In genomic region chr3:196995646-196996355, GRCh38 we compare ENCODE assay signal across 16 cellular contexts. TPM values are rescaled to one million over a fixed set of nuclear protein-coding genes. Genes with fewer than 3 reads are reported as not detected.
DNase-seq lines count a peak whose midpoint lies in the region; ATAC-seq lines count a peak whose summit lies in the region.
"Had no signal": no experiment of that assay in that cellular context is flagged by ENCODE, and none has a peak within 500 bp of the region (broad histone marks: within the 10 kb centered on the region; RNA-seq: fewer than 3 reads in every experiment).

No MANE protein-coding gene starts in this region.

- ATAC-seq in GM19395 (IDR thresholded peaks at IDR 0.05; ENCODE audit: unreplicated experiment) (no peak), GM18502 (IDR thresholded peaks at IDR 0.05; ENCODE audit: poor library complexity, unreplicated experiment) (no peak)
- ATAC-seq: SK-N-SH treated with all-trans-retinoic acid at 6 μM for 48 hours had no signal

- no peaks in the 10 kb centered on the region for H3K36me3 ChIP-seq in BLaER1 treated with 17β-estradiol and CSF1 and Interleukin-3, amounts not matched to agents 10 nM and 100 nM
- H3K36me3 ChIP-seq in neuronal stem cell (replicated peaks in 1 of 2; ENCODE audit: control insufficient read depth in 2 of 2, insufficient read depth in 2 of 2, low read length in 2 of 2): no peaks in the 10 kb centered on the region
- H3K36me3 ChIP-seq: adrenal gland, neutrophil, upper lobe of left lung had no signal

- H2BK5ac ChIP-seq in neuronal stem cell (ENCODE audit: low read length): no peak overlapping the region

- no peaks in the 10 kb centered on the region for H4K20me1 ChIP-seq in BLaER1 treated with 17β-estradiol and CSF1 and Interleukin-3, amounts not matched to agents 10 nM and 100 nM

- no peak overlapping the region for H4K8ac ChIP-seq in neuronal stem cell (ENCODE audit: low read depth, low read length)

- H3K79me1 ChIP-seq in neuronal stem cell (ENCODE audit: low read depth, low read length): peaks cover 4% of the 10 kb centered on the region

- no peak overlapping the region for H3K4ac ChIP-seq in neuronal stem cell (ENCODE audit: low read length)

- H3K4me2 ChIP-seq in BLaER1 treated with 17β-estradiol and CSF1 and Interleukin-3, amounts not matched to agents 10 nM and 100 nM: peak overlapping the region in 9 of 11 experiments; percentile 34 to 79 (median 67); a peak in 17 of 22 replicates
- H3K4me2 ChIP-seq in neuronal stem cell (ENCODE audit: insufficient read depth, low read length, poor library complexity, severe bottlenecking): no peak overlapping the region

- H2BK120ac ChIP-seq in neuronal stem cell (ENCODE audit: low read depth, low read length): no peak overlapping the region

- H2AFZ ChIP-seq in neuronal stem cell (ENCODE audit: low read length): peak overlapping the region; percentile 32

- H3K9ac ChIP-seq in BLaER1 treated with 17β-estradiol and CSF1 and Interleukin-3, amounts not matched to agents 10 nM and 100 nM: peak overlapping the region in 4 of 11 experiments; percentile 5 to 46 (median 26); a peak in 4 of 22 replicates
- H3K9ac ChIP-seq in neuronal stem cell (ENCODE audit: low read depth, low read length, poor library complexity): no peak overlapping the region

- H3K18ac ChIP-seq in neuronal stem cell (ENCODE audit: low read length): no peak overlapping the region

- H2AK5ac ChIP-seq in neuronal stem cell (ENCODE audit: low read depth, low read length): no peak overlapping the region

- no peak overlapping the region for H3K4me3 ChIP-seq in BLaER1 treated with 17β-estradiol and CSF1 and Interleukin-3, amounts not matched to agents 10 nM and 100 nM
- peak overlapping the region; percentile 25 for H3K4me3 ChIP-seq in Jurkat, Clone E6-1 (ENCODE audit: low read length)
- no peak overlapping the region for H3K4me3 ChIP-seq in neuronal stem cell (ENCODE audit: low read length in 2 of 2)
- H3K4me3 ChIP-seq: adrenal gland, upper lobe of left lung had no signal

- no peak overlapping the region for H2BK12ac ChIP-seq in neuronal stem cell (ENCODE audit: low read length)

- H4K91ac ChIP-seq in neuronal stem cell (ENCODE audit: low read depth, low read length, poor library complexity): no peak overlapping the region

- no CpG with 5 or more reads among the region's 14 CpGs for WGBS in neuronal stem cell (ENCODE audit: extremely low coverage in 2 of 2, insufficient read length in 2 of 2, insufficient replicate concordance in 1 of 2), 2 donors

- H3K27ac ChIP-seq in BLaER1 treated with 17β-estradiol and CSF1 and Interleukin-3, amounts not matched to agents 10 nM and 100 nM: peak overlapping the region in 2 of 11 experiments; percentile 23 to 44; a peak in 3 of 22 replicates
- no peak overlapping the region for H3K27ac ChIP-seq in neuronal stem cell (replicated peaks; ENCODE audit: low read length)
- H3K27ac ChIP-seq: adrenal gland, neutrophil, upper lobe of left lung had no signal

- peaks cover 14 to 47% (median 33%) of the 10 kb centered on the region in 10 experiments; a peak in 18 of 20 replicates for H3K4me1 ChIP-seq in BLaER1 treated with 17β-estradiol and CSF1 and Interleukin-3, amounts not matched to agents 10 nM and 100 nM
- peaks cover 4 to 6% of the 10 kb centered on the region in 2 donors for H3K4me1 ChIP-seq in neuronal stem cell (ENCODE audit: control insufficient read depth in 2 of 2, insufficient read depth in 1 of 2, low read depth in 1 of 2, low read length in 2 of 2)
- H3K4me1 ChIP-seq: adrenal gland, upper lobe of left lung had no signal

- peak; percentile 92 for DNase-seq in Jurkat, Clone E6-1 (ENCODE audit: low read depth, low spot score)
- peak; percentile 15 for DNase-seq in RKO (ENCODE audit: low spot score)
- no peak for DNase-seq in neuronal stem cell (ENCODE audit: low spot score)
- no peak for DNase-seq in stimulated activated naive CD4-positive, alpha-beta T cell treated with Interleukin-2 at 50 U/mL for 16 hours (lab: John Stamatoyannopoulos, UW)
- DNase-seq in NCI-H1930 (lab: John Stamatoyannopoulos, UW): no peak
- DNase-seq: adrenal gland; cortex of kidney; NCI-H1417 treated with DMSO at 0.1 percent for 48 hours; stimulated activated CD4-positive, alpha-beta T cell treated with anti-CD3 and anti-CD28 coated beads, Interleukin-15, amount 100 ng/mL, for 24 hours; upper lobe of left lung had no signal

- H3K9me3 ChIP-seq in BLaER1 treated with 17β-estradiol and CSF1 and Interleukin-3, amounts not matched to agents 10 nM and 100 nM (replicated peaks in 1 of 11): peaks cover 0 to 13% (median 0%) of the 10 kb centered on the region in 11 experiments; a peak in 4 of 22 replicates
- H3K9me3 ChIP-seq in neuronal stem cell (replicated peaks in 1 of 2; ENCODE audit: control insufficient read depth in 2 of 2, insufficient read depth in 1 of 2, low read depth in 1 of 2, low read length in 2 of 2): peaks cover 0 to 4% of the 10 kb centered on the region in 2 donors
- H3K9me3 ChIP-seq: adrenal gland, neutrophil, upper lobe of left lung had no signal

- no peak overlapping the region for H3K14ac ChIP-seq in neuronal stem cell (ENCODE audit: low read length)

- no peaks in the 10 kb centered on the region for H3K27me3 ChIP-seq in BLaER1 treated with 17β-estradiol and CSF1 and Interleukin-3, amounts not matched to agents 10 nM and 100 nM
- peaks cover 0 to 5% (median 3%) of the 10 kb centered on the region in 3 experiments for H3K27me3 ChIP-seq in neuronal stem cell (ENCODE audit: control insufficient read depth in 3 of 3, insufficient read depth in 3 of 3, low read depth in 1 of 3, low read length in 3 of 3)
- H3K27me3 ChIP-seq: adrenal gland, neutrophil, upper lobe of left lung had no signal

- H3K23ac ChIP-seq in neuronal stem cell (ENCODE audit: low read depth, low read length, poor library complexity): no peak overlapping the region

- no peak overlapping the region for H2BK15ac ChIP-seq in neuronal stem cell (ENCODE audit: low read length)

RNA-seq across cellular contexts. Expression of gene PIGZ, which starts 27.2 kb away (rescaled TPM):
- 3.6 TPM for polyA plus RNA-seq in Jurkat, Clone E6-1 (2012; ENCODE audit: insufficient read depth, insufficient read length)
- polyA plus RNA-seq in neuronal stem cell (2013, experiment 1 of 2): 2.0 TPM
- polyA plus RNA-seq in neuronal stem cell (2013, experiment 2 of 2): 1.6 TPM

RNA-seq across cellular contexts. Expression of gene MELTF, which starts 33.8 kb away (rescaled TPM):
- polyA plus RNA-seq in Jurkat, Clone E6-1 (2012; ENCODE audit: insufficient read depth, insufficient read length): 13.2 TPM
- polyA plus RNA-seq in neuronal stem cell (2013, experiment 1 of 2): 4.6 TPM
- polyA plus RNA-seq in neuronal stem cell (2013, experiment 2 of 2): 5.0 TPM
- polyA plus RNA-seq: IgD-negative memory B cell had no signal

RNA-seq across cellular contexts. Expression of gene NCBP2, which starts 53.5 kb away (rescaled TPM):
- polyA plus RNA-seq in Jurkat, Clone E6-1 (2012; ENCODE audit: insufficient read depth, insufficient read length): 121 TPM
- 75.1 TPM for polyA plus RNA-seq in neuronal stem cell (2013, experiment 1 of 2)
- polyA plus RNA-seq in neuronal stem cell (2013, experiment 2 of 2): 77.2 TPM

Comparison
In these comparisons a context has a peak if more than half of its experiments do, and no peak if none do; other contexts are left out.
1. DNase-seq: peak in Jurkat, Clone E6-1 (single experiment) and RKO (single experiment); none in neuronal stem cell (single experiment), stimulated activated naive CD4-positive, alpha-beta T cell treated with Interleukin-2 at 50 U/mL for 16 hours (single experiment) and NCI-H1930 (0 of 2).